23 cellular contexts compared by ENCODE assay signal in the genomic region with DNA sequence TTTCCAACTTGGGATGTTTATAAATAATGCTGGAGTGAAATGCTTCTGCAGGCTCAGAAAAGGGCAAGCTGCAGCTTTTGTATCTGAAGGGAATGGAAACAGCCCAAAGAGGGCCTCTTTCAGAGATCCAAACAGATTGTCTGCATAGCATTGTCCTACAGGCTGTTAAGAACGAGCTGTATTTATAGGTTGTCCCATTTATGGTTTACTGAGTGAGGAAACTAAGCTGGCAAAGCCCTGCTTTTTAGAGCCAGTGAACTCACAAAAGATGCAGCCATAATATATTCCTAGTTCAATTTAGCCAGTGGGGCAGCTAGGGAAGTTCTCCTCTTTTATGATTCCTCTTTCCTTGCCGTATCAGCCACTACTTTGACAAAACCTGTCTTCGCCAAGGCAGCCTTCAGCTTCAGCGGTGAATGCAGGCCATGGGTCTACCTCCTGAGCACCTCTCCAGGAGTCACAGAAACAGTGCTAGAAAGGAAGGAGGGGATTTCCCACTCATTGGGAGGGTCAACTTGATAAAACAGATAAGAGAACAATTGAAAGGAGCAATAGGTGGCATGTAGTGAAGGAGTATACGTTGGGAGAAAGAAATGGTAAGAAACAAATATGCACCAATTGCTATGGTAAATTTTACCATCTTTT. TPM values are rescaled to one million over a fixed set of nuclear protein-coding genes. Genes with fewer than 3 reads are reported as not detected.
DNase-seq lines count a peak whose midpoint lies in the region; ATAC-seq and TF ChIP-seq lines count a peak whose summit lies in the region.
"Had no signal": no experiment of that assay in that cellular context is flagged by ENCODE, and none has a peak within 500 bp of the region (broad histone marks: within the 10 kb centered on the region; RNA-seq: fewer than 3 reads in every experiment).

No MANE protein-coding gene starts in this region.

- no peak for ATAC-seq in heart left ventricle
- ATAC-seq in GM19023 (IDR thresholded peaks at IDR 0.05; ENCODE audit: unreplicated experiment) = no peak
- no peak for ATAC-seq in GM21515 (IDR thresholded peaks at IDR 0.05; ENCODE audit: unreplicated experiment)

- H3K9me2 ChIP-seq in PC-9 (ENCODE audit: insufficient read depth) = no peaks in the 10 kb centered on the region

- no peak overlapping the region for H2AFZ ChIP-seq in PC-9

- peaks cover 31% of the 10 kb centered on the region for H3K4me1 ChIP-seq in cardiac muscle cell (ENCODE audit: low read depth)
- peaks cover 0 to 9% (median 0%) of the 10 kb centered on the region in 12 donors for H3K4me1 ChIP-seq in heart left ventricle
- H3K4me1 ChIP-seq in mesodermal cell (ENCODE audit: control insufficient read depth, insufficient read depth, low read length, poor library complexity, severe bottlenecking) = no peaks in the 10 kb centered on the region
- no peaks in the 10 kb centered on the region for H3K4me1 ChIP-seq in PC-9 (replicated peaks; ENCODE audit: insufficient read depth)
- H3K4me1 ChIP-seq: BE2C had no signal

- no peaks in the 10 kb centered on the region for H3K27me3 ChIP-seq in cardiac muscle cell
- peaks cover 0 to 4% (median 0%) of the 10 kb centered on the region in 9 donors for H3K27me3 ChIP-seq in heart left ventricle
- H3K27me3 ChIP-seq in PC-9 (ENCODE audit: insufficient read depth, low read depth) = no peaks in the 10 kb centered on the region
- H3K27me3 ChIP-seq: BE2C had no signal

- intact Hi-C loops in heart left ventricle (cut with DNase I) = no loop called here
- intact Hi-C loops in PC-9 (cut with micrococcal nuclease; ENCODE audit: unreplicated experiment) = no loop called here

- DNase-seq in cardiac muscle cell (ENCODE audit: low read depth in 1 of 2, low spot score in 1 of 2) (peak in 1 of 2 donors; percentile 58), heart left ventricle (no peak), cerebellar cortex (ENCODE audit: low spot score) (peak; percentile 50), NCI-H748 (lab: John Stamatoyannopoulos, UW; ENCODE audit: unreplicated experiment) (no peak), PC-9 (no peak)
- DNase-seq: 8988T; BE2C; CD4-positive, CD25-positive, alpha-beta regulatory T cell; DMS53; EL; MM.1S; NCI-H1092; NCI-H1436 treated with DMSO at 0.1 percent for 48 hours; NCI-H2029; NCI-H446; NCI-H69; NK-92 treated with Interleukin-12 subunit alpha and Interleukin-12 subunit beta, amount 100 ng/mL, for 24 hours; SHP77 had no signal

- H3K36me3 ChIP-seq in cardiac muscle cell (no peaks in the 10 kb centered on the region), heart left ventricle (no peaks in the 10 kb centered on the region), mesodermal cell (ENCODE audit: control insufficient read depth, insufficient read depth, low read length) (no peaks in the 10 kb centered on the region), PC-9 (ENCODE audit: low read depth) (peaks cover 9% of the 10 kb centered on the region; the same call in 1 of the 2 replicates)
- H3K36me3 ChIP-seq: BE2C had no signal

- no peaks in the 10 kb centered on the region; the same call in 1 of the 2 replicates for H3F3A ChIP-seq in PC-9 (ENCODE audit: insufficient read depth, low read depth)

- H3K79me2 ChIP-seq in PC-9 (ENCODE audit: low read depth) = no peaks in the 10 kb centered on the region

- POLR2A ChIA-PET in PC-9 (lab: Charles Lee; ENCODE audit: unreplicated experiment) = interaction anchor here (0.6 kb wide), 1 partner anchor 25 kb away, joined by 3 read pairs; no protein-coding TSS in a partner anchor

- no peaks in the 10 kb centered on the region for H4K20me1 ChIP-seq in PC-9 (ENCODE audit: insufficient read depth)

- CTCF ChIA-PET in PC-9 (lab: Charles Lee) = no interaction called here

- peak overlapping the region; percentile 93 for H3K27ac ChIP-seq in cardiac muscle cell
- H3K27ac ChIP-seq in heart left ventricle = no peak overlapping the region
- peak overlapping the region; percentile 46 for H3K27ac ChIP-seq in mesodermal cell (ENCODE audit: low read depth, low read length, severe bottlenecking)
- H3K27ac ChIP-seq in PC-9 = no peak overlapping the region
- H3K27ac ChIP-seq: SK-N-MC had no signal

- TF ChIP-seq CTCF in cardiac muscle cell (IDR thresholded peaks at IDR 0.05; ENCODE audit: low read depth, low read length) (no peak), heart left ventricle (IDR thresholded peaks at IDR 0.05) (no peak), PC-9 (conservative IDR thresholded peaks at IDR 0.05) (no peak)

- no peak overlapping the region for H3K4me2 ChIP-seq in PC-9

- TF ChIP-seq POLR2A in heart left ventricle (IDR thresholded peaks at IDR 0.05) = no peak

- WGBS in heart left ventricle, 4 donors = 38 to 49% (median 42%) methylated on average over 5 of the region's 5 CpGs
- WGBS in mesodermal cell (ENCODE audit: insufficient coverage in 2 of 2), 2 experiments = 81% methylated on average over 4 of the region's 5 CpGs; no CpG with 5 or more reads in 1 of the 2 experiments

- H3K4me3 ChIP-seq in cardiac muscle cell (no peak overlapping the region), heart left ventricle (no peak overlapping the region), mesodermal cell (ENCODE audit: extremely low read depth, insufficient read depth, low read length, poor library complexity, severe bottlenecking) (no peak overlapping the region), PC-9 (no peak overlapping the region)
- H3K4me3 ChIP-seq: SK-N-MC had no signal

- H3K9me3 ChIP-seq in cardiac muscle cell (ENCODE audit: low read depth) = no peaks in the 10 kb centered on the region
- peaks cover 0 to 9% (median 0%) of the 10 kb centered on the region in 12 donors for H3K9me3 ChIP-seq in heart left ventricle
- H3K9me3 ChIP-seq in mesodermal cell (ENCODE audit: control insufficient read depth, low read length) = no peaks in the 10 kb centered on the region
- no peaks in the 10 kb centered on the region for H3K9me3 ChIP-seq in PC-9 (ENCODE audit: insufficient read depth, low read depth)
- H3K9me3 ChIP-seq: BE2C had no signal

- no TSS peak for BruUV-seq in PC-9 (replicated peaks; lab: Mats Ljungman, UMichigan)

RNA-seq across cellular contexts. Expression of a gene that starts 15.0 kb away (rescaled TPM):
- total RNA-seq in cardiac muscle cell = 5.2 and 6.2 TPM in 2 replicates
- 6.0 and 6.6 TPM in 2 replicates for polyA plus RNA-seq in cardiac muscle cell
- under 1 TPM in 3 of 9 donors, not detected in 6; 0.05 TPM for total RNA-seq in heart left ventricle
- not detected for polyA plus RNA-seq in heart left ventricle
- 0.04 TPM for polyA plus RNA-seq in mesodermal cell (2013, experiment 1 of 2)
- not detected for polyA plus RNA-seq in mesodermal cell (2013, experiment 2 of 2)
- 14.4 and 15.3 TPM in 2 replicates for total RNA-seq in PC-9 (2021)
- total RNA-seq: CD4-positive, CD25-positive, alpha-beta regulatory T cell; RPMI7951 had no signal

RNA-seq across cellular contexts. Expression of a gene that starts 35.7 kb away (rescaled TPM):
- 36.6 and 46.6 TPM in 2 replicates for total RNA-seq in cardiac muscle cell
- polyA plus RNA-seq in cardiac muscle cell = 59.0 and 68.7 TPM in 2 replicates
- 10 to 100 TPM; 14.0 to 33.4 (median 25.1) TPM for total RNA-seq in heart left ventricle
- 10 to 100 TPM; 21.3 to 35.8 TPM for polyA plus RNA-seq in heart left ventricle
- polyA plus RNA-seq in mesodermal cell (2013, experiment 1 of 2) = 32.0 TPM
- polyA plus RNA-seq in mesodermal cell (2013, experiment 2 of 2) = 37.2 TPM
- total RNA-seq in PC-9 (2021) = 83.0 and 95.8 TPM in 2 replicates

RNA-seq across cellular contexts. Expression of a gene that starts 35.9 kb away (rescaled TPM):
- 29.0 and 30.7 TPM in 2 replicates for total RNA-seq in cardiac muscle cell
- polyA plus RNA-seq in cardiac muscle cell = 127 and 173 TPM in 2 replicates
- total RNA-seq in heart left ventricle = 10 to 100 TPM; 28.1 to 62.7 (median 55.3) TPM
- polyA plus RNA-seq in heart left ventricle = 100 to 1,000 TPM in 1 of 2 donors, 10 to 100 TPM in 1; 21.6 to 160 TPM
- 38.9 TPM for polyA plus RNA-seq in mesodermal cell (2013, experiment 1 of 2)
- 53.6 TPM for polyA plus RNA-seq in mesodermal cell (2013, experiment 2 of 2)
- 70.9 and 79.2 TPM in 2 replicates for total RNA-seq in PC-9 (2021)

Comparison
In these comparisons a context has a peak if more than half of its experiments do, and no peak if none do; other contexts are left out.
1. H3K27ac ChIP-seq: peak in cardiac muscle cell (single experiment) and mesodermal cell (single experiment); none in heart left ventricle (0 of 12) and PC-9 (single experiment).